In the genomic region with DNA sequence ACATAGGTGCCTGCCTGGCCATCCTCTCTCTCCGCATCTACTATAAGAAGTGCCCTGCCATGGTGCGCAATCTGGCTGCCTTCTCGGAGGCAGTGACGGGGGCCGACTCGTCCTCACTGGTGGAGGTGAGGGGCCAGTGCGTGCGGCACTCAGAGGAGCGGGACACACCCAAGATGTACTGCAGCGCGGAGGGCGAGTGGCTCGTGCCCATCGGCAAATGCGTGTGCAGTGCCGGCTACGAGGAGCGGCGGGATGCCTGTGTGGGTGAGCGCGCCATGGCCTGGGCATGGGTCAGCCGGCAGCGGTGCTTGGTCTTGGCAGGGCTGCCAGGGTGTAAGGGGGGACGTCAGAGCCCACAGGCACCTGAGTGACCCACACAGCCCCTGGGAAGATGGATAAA, we compare ENCODE assay signal across 41 cellular contexts. TPM values are rescaled to one million over a fixed set of nuclear protein-coding genes. Genes with fewer than 3 reads are reported as not detected.
"Had no signal": no experiment of that assay in that cellular context is flagged by ENCODE, and none has a peak within 500 bp of the region (broad histone marks: within the 10 kb centered on the region; RNA-seq: fewer than 3 reads in every experiment).

No MANE protein-coding gene starts in this region.

- H3K27ac ChIP-seq: adrenal gland, ascending aorta, body of pancreas, brain microvascular endothelial cell, breast epithelium had no signal

- ATAC-seq: activated naive CD4-positive, alpha-beta T cell treated with anti-CD3 and anti-CD28 coated beads, Interleukin-2, amount 50 U/mL, for 72 hours; activated naive CD8-positive, alpha-beta T cell treated with anti-CD3 and anti-CD28 coated beads, Interleukin-2, amount 50 U/mL, for 24 hours; activated T-cell treated with anti-CD3 and anti-CD28 coated beads, Interleukin-2, amount 50 U/mL, for 4 hours; activated T-cell treated with anti-CD3 and anti-CD28 coated beads, Interleukin-2, amount 50 U/mL, for 72 hours; activated T-helper 17 cell treated with anti-CD3 and anti-CD28 coated beads, Interleukin-2, amount 50 U/mL, for 72 hours; body of pancreas had no signal

- H3K9me3 ChIP-seq: adrenal gland, ascending aorta, body of pancreas, breast epithelium had no signal

- H3K27me3 Mint-ChIP-seq: activated naive CD4-positive, alpha-beta T cell treated with anti-CD3 and anti-CD28 coated beads, Interleukin-2, amount 10 ng/mL, durations not matched to agents 7 days and 5 days; activated naive CD8-positive, alpha-beta T cell treated with anti-CD3 and anti-CD28 coated beads for 36 hours had no signal

- H3K36me3 Mint-ChIP-seq: activated naive CD4-positive, alpha-beta T cell treated with anti-CD3 and anti-CD28 coated beads, Interleukin-2, amount 50 U/mL, for 24 hours; activated naive CD8-positive, alpha-beta T cell; activated naive CD8-positive, alpha-beta T cell treated with anti-CD3 and anti-CD28 coated beads for 36 hours had no signal

- H3K4me3 ChIP-seq: adrenal gland, ascending aorta, body of pancreas, breast epithelium, cardiac muscle cell had no signal

- H3K27ac Mint-ChIP-seq: activated naive CD4-positive, alpha-beta T cell treated with anti-CD3 and anti-CD28 coated beads for 36 hours; activated naive CD4-positive, alpha-beta T cell treated with anti-CD3 and anti-CD28 coated beads, Interleukin-2, amount 10 ng/mL, durations not matched to agents 7 days and 5 days; activated naive CD4-positive, alpha-beta T cell treated with anti-CD3 and anti-CD28 coated beads, Interleukin-2, amount 50 U/mL, for 24 hours; activated naive CD8-positive, alpha-beta T cell; activated naive CD8-positive, alpha-beta T cell treated with anti-CD3 and anti-CD28 coated beads for 36 hours; activated naive CD8-positive, alpha-beta T cell treated with anti-CD3 and anti-CD28 coated beads, Interleukin-2, amount 10 ng/mL, durations not matched to agents 7 days and 5 days; activated naive CD8-positive, alpha-beta T cell treated with anti-CD3 and anti-CD28 coated beads, Interleukin-2, amount 50 U/mL, for 24 hours; activated T-cell treated with anti-CD3 and anti-CD28 coated beads, Interleukin-2, amount 50 U/mL, for 24 hours; activated T-cell treated with anti-CD3 and anti-CD28 coated beads, Interleukin-2, amount 50 U/mL, for 72 hours; activated T-helper 1 cell treated with anti-CD3 and anti-CD28 coated beads, Interleukin-12 subunit alpha, Interleukin-12 subunit beta, Interleukin-2, Interleukin-4 antibody, amounts not matched to agents 30 ng/mL and 10 ng/mL and 1 ng/mL, durations not matched to agents 14 hours and 24 hours and 36 hours; activated T-helper 17 cell treated with anti-CD3 and anti-CD28 coated beads, Interleukin-2, amount 50 U/mL, for 72 hours; activated T-helper 2 cell treated with anti-CD3 and anti-CD28 coated beads, Interferon-gamma antibody, Interleukin-2, Interleukin-4, amounts not matched to agents 10 μg/mL and 5 μg/mL and 100 μg/mL, durations not matched to agents 14 hours and 24 hours and 36 hours; brain had no signal

- H3K9me3 Mint-ChIP-seq: activated naive CD4-positive, alpha-beta T cell treated with anti-CD3 and anti-CD28 coated beads, Interleukin-2, amount 50 U/mL, for 24 hours had no signal

- H3K4me3 Mint-ChIP-seq: activated naive CD4-positive, alpha-beta T cell treated with anti-CD3 and anti-CD28 coated beads for 36 hours; activated naive CD4-positive, alpha-beta T cell treated with anti-CD3 and anti-CD28 coated beads, Interleukin-2, amount 10 ng/mL, durations not matched to agents 7 days and 5 days; activated naive CD4-positive, alpha-beta T cell treated with anti-CD3 and anti-CD28 coated beads, Interleukin-2, amount 50 U/mL, for 24 hours; activated naive CD8-positive, alpha-beta T cell; activated naive CD8-positive, alpha-beta T cell treated with anti-CD3 and anti-CD28 coated beads for 36 hours; activated naive CD8-positive, alpha-beta T cell treated with anti-CD3 and anti-CD28 coated beads, Interleukin-2, amount 10 ng/mL, durations not matched to agents 7 days and 5 days; activated naive CD8-positive, alpha-beta T cell treated with anti-CD3 and anti-CD28 coated beads, Interleukin-2, amount 50 U/mL, for 24 hours; activated T-cell treated with anti-CD3 and anti-CD28 coated beads, Interleukin-2, amount 50 U/mL, for 24 hours; activated T-cell treated with anti-CD3 and anti-CD28 coated beads, Interleukin-2, amount 50 U/mL, for 4 hours; activated T-cell treated with anti-CD3 and anti-CD28 coated beads, Interleukin-2, amount 50 U/mL, for 72 hours; activated T-helper 1 cell treated with anti-CD3 and anti-CD28 coated beads, Interleukin-12 subunit alpha, Interleukin-12 subunit beta, Interleukin-2, Interleukin-4 antibody, amounts not matched to agents 30 ng/mL and 10 ng/mL and 1 ng/mL, durations not matched to agents 14 hours and 24 hours and 36 hours; activated T-helper 17 cell treated with anti-CD3 and anti-CD28 coated beads, Interleukin-2, amount 50 U/mL, for 72 hours; brain; central memory CD8-positive, alpha-beta T cell had no signal

- FAIRE-seq: astrocyte, colon had no signal

- H3K4me1 ChIP-seq: adrenal gland, ascending aorta, body of pancreas, breast epithelium had no signal

- H3K36me3 ChIP-seq: adrenal gland, ascending aorta, brain microvascular endothelial cell, breast epithelium, cardiac muscle cell had no signal

- H3K27me3 ChIP-seq: adrenal gland, ascending aorta, body of pancreas, cardiac muscle cell had no signal

- H3K4me1 Mint-ChIP-seq: activated naive CD4-positive, alpha-beta T cell treated with anti-CD3 and anti-CD28 coated beads, Interleukin-2, amount 10 ng/mL, durations not matched to agents 7 days and 5 days; activated naive CD4-positive, alpha-beta T cell treated with anti-CD3 and anti-CD28 coated beads, Interleukin-2, amount 50 U/mL, for 24 hours; activated naive CD8-positive, alpha-beta T cell treated with anti-CD3 and anti-CD28 coated beads for 36 hours; activated naive CD8-positive, alpha-beta T cell treated with anti-CD3 and anti-CD28 coated beads, Interleukin-2, amount 10 ng/mL, durations not matched to agents 7 days and 5 days; activated naive CD8-positive, alpha-beta T cell treated with anti-CD3 and anti-CD28 coated beads, Interleukin-2, amount 50 U/mL, for 24 hours; activated T-helper 17 cell treated with anti-CD3 and anti-CD28 coated beads, Interleukin-2, amount 50 U/mL, for 72 hours; central memory CD8-positive, alpha-beta T cell had no signal

- DNase-seq: activated effector memory CD4-positive, alpha-beta T cell treated with anti-CD3 and anti-CD28 coated beads, Interleukin-2, amount 50 U/mL, for 16 hours; activated effector memory CD4-positive, alpha-beta T cell treated with Interleukin-2 at 50 U/mL for 16 hours; activated gamma-delta T cell; activated gamma-delta T cell treated with Interleukin-2 at 50 U/mL for 16 hours; activated naive CD4-positive, alpha-beta T cell; activated naive CD4-positive, alpha-beta T cell treated with anti-CD3 and anti-CD28 coated beads for 36 hours; activated naive CD4-positive, alpha-beta T cell treated with anti-CD3 and anti-CD28 coated beads, Interleukin-2, amount 10 ng/mL, durations not matched to agents 7 days and 5 days; activated naive CD4-positive, alpha-beta T cell treated with anti-CD3 and anti-CD28 coated beads, Interleukin-2, amount 50 U/mL, for 16 hours; activated naive CD4-positive, alpha-beta T cell treated with Interleukin-2 at 50 U/mL for 16 hours; activated naive CD8-positive, alpha-beta T cell treated with anti-CD3 and anti-CD28 coated beads for 36 hours; activated naive CD8-positive, alpha-beta T cell treated with anti-CD3 and anti-CD28 coated beads, Interleukin-2, amount 10 ng/mL, durations not matched to agents 7 days and 5 days; activated naive CD8-positive, alpha-beta T cell treated with anti-CD3 and anti-CD28 coated beads, Interleukin-2, amount 50 U/mL, for 24 hours; activated T-cell treated with anti-CD3 and anti-CD28 coated beads, Interleukin-2, amount 50 U/mL, for 24 hours; activated T-cell treated with anti-CD3 and anti-CD28 coated beads, Interleukin-2, amount 50 U/mL, for 4 hours; activated T-cell treated with anti-CD3 and anti-CD28 coated beads, Interleukin-2, amount 50 U/mL, for 48 hours; activated T-cell treated with anti-CD3 and anti-CD28 coated beads, Interleukin-2, amount 50 U/mL, for 72 hours; adrenal gland; amniotic stem cell; amygdala; anterior cingulate cortex; body of pancreas; brain microvascular endothelial cell; caudate nucleus; central memory CD4-positive, alpha-beta T cell; cerebellar nuclear complex had no signal

RNA-seq across cellular contexts. Expression of a gene that starts 13.3 kb away (rescaled TPM):
- total RNA-seq: activated naive CD4-positive, alpha-beta T cell treated with anti-CD3 and anti-CD28 coated beads for 36 hours; activated naive CD4-positive, alpha-beta T cell treated with anti-CD3 and anti-CD28 coated beads, Interleukin-2, amount 50 U/mL, for 72 hours; activated naive CD8-positive, alpha-beta T cell treated with anti-CD3 and anti-CD28 coated beads for 36 hours; activated naive CD8-positive, alpha-beta T cell treated with anti-CD3 and anti-CD28 coated beads, Interleukin-2, amount 10 ng/mL, durations not matched to agents 7 days and 5 days; activated T-cell treated with anti-CD3 and anti-CD28 coated beads, Interleukin-2, amount 50 U/mL, for 4 hours; activated T-cell treated with anti-CD3 and anti-CD28 coated beads, Interleukin-2, amount 50 U/mL, for 72 hours; activated T-helper 1 cell treated with anti-CD3 and anti-CD28 coated beads, Interleukin-12 subunit alpha, Interleukin-12 subunit beta, Interleukin-2, Interleukin-4 antibody, amounts not matched to agents 30 ng/mL and 10 ng/mL and 1 ng/mL, durations not matched to agents 14 hours and 24 hours and 36 hours; activated T-helper 17 cell treated with anti-CD3 and anti-CD28 coated beads, Interleukin-2, amount 50 U/mL, for 72 hours; activated T-helper 2 cell treated with anti-CD3 and anti-CD28 coated beads, Interferon-gamma antibody, Interleukin-2, Interleukin-4, amounts not matched to agents 10 μg/mL and 5 μg/mL and 100 μg/mL, durations not matched to agents 14 hours and 24 hours and 36 hours; ascending aorta; breast epithelium; bronchial epithelial cell; cardiac septum; chondrocyte had no signal

RNA-seq across cellular contexts. Expression of a gene that starts 59.8 kb away (rescaled TPM):
- total RNA-seq: activated naive CD4-positive, alpha-beta T cell treated with anti-CD3 and anti-CD28 coated beads for 36 hours; activated naive CD4-positive, alpha-beta T cell treated with anti-CD3 and anti-CD28 coated beads, Interleukin-2, amount 50 U/mL, for 72 hours; activated naive CD8-positive, alpha-beta T cell treated with anti-CD3 and anti-CD28 coated beads for 36 hours; activated T-cell treated with anti-CD3 and anti-CD28 coated beads, Interleukin-2, amount 50 U/mL, for 72 hours; activated T-helper 1 cell treated with anti-CD3 and anti-CD28 coated beads, Interleukin-12 subunit alpha, Interleukin-12 subunit beta, Interleukin-2, Interleukin-4 antibody, amounts not matched to agents 30 ng/mL and 10 ng/mL and 1 ng/mL, durations not matched to agents 14 hours and 24 hours and 36 hours; activated T-helper 17 cell treated with anti-CD3 and anti-CD28 coated beads, Interleukin-2, amount 50 U/mL, for 72 hours; activated T-helper 2 cell treated with anti-CD3 and anti-CD28 coated beads, Interferon-gamma antibody, Interleukin-2, Interleukin-4, amounts not matched to agents 10 μg/mL and 5 μg/mL and 100 μg/mL, durations not matched to agents 14 hours and 24 hours and 36 hours; astrocyte; bronchial epithelial cell; cardiac muscle cell; chondrocyte had no signal
- polyA plus RNA-seq: cardiac muscle cell had no signal
